Comparison of ENCODE assay signal across 8 cellular contexts in genomic region chr15:59371458-59372351, GRCh38. TPM values are rescaled to one million over a fixed set of nuclear protein-coding genes. Genes with fewer than 3 reads are reported as not detected.
DNase-seq lines count a peak whose midpoint lies in the region; ATAC-seq and TF ChIP-seq lines count a peak whose summit lies in the region.

No MANE protein-coding gene starts in this region.

- H4K20me1 ChIP-seq in H9 (ENCODE audit: control insufficient read depth, insufficient read depth, insufficient read length) (no peaks in the 10 kb centered on the region), OCI-LY3 (ENCODE audit: insufficient read depth, low read length) (peaks cover 19% of the 10 kb centered on the region)

- peak; percentile 8 for TF ChIP-seq POLR2A in GM10847 (IDR thresholded peaks at IDR 0.05; ENCODE audit: extremely low read depth, insufficient read length)

- H2AFZ ChIP-seq in H9 (ENCODE audit: low read length) (no peak overlapping the region), OCI-LY3 (ENCODE audit: low read depth, low read length) (peak overlapping the region; percentile 71)

- peak overlapping the region; percentile 98 for H3K14ac ChIP-seq in H9 (ENCODE audit: insufficient read depth, low read length)

- H3K79me1 ChIP-seq in H9 (ENCODE audit: insufficient read depth, low read depth, low read length, poor library complexity, severe bottlenecking), result peaks cover 6% of the 10 kb centered on the region

- H3K4ac ChIP-seq in H9 (ENCODE audit: low read depth, low read length), result peak overlapping the region; percentile 4; the same call in 1 of the 2 replicates

- TF ChIP-seq CTCF in H9 (conservative IDR thresholded peaks at IDR 0.05), result no peak
- TF ChIP-seq CTCF in OCI-LY3 (IDR thresholded peaks at IDR 0.05; ENCODE audit: low read depth, low read length), result no peak

- peaks cover 2% of the 10 kb centered on the region for H3K27me3 Mint-ChIP-seq in H9 (ENCODE audit: low read depth)
- H3K27me3 Mint-ChIP-seq in stimulated activated naive CD8-positive, alpha-beta T cell treated with anti-CD3 and anti-CD28 coated beads, Interleukin-15, amount 100 ng/mL, for 72 hours, result peaks cover 58% of the 10 kb centered on the region

- H3K9ac ChIP-seq in H9 (ENCODE audit: extremely low read depth, insufficient read length, low read length) (peak overlapping the region; percentile 69), OCI-LY3 (ENCODE audit: low read length) (peak overlapping the region; percentile 62)

- H3K4me1 Mint-ChIP-seq in H9, result peaks cover 24 to 37% of the 10 kb centered on the region in 2 experiments
- peaks cover 44% of the 10 kb centered on the region for H3K4me1 Mint-ChIP-seq in stimulated activated naive CD8-positive, alpha-beta T cell treated with anti-CD3 and anti-CD28 coated beads, Interleukin-15, amount 100 ng/mL, for 72 hours

- H3K4me3 Mint-ChIP-seq in H9, result peak overlapping the region; percentile 88 to 94
- H3K4me3 Mint-ChIP-seq in stimulated activated naive CD8-positive, alpha-beta T cell treated with anti-CD3 and anti-CD28 coated beads, Interleukin-15, amount 100 ng/mL, for 72 hours, result peak overlapping the region; percentile 93 to 98

- peak overlapping the region in 1 of 3 experiments; percentile 71; a peak in 2 of 7 replicates for H3K27ac Mint-ChIP-seq in H9
- peak overlapping the region in 1 of 2 donors; percentile 97 for H3K27ac Mint-ChIP-seq in stimulated activated naive CD8-positive, alpha-beta T cell treated with anti-CD3 and anti-CD28 coated beads, Interleukin-15, amount 100 ng/mL, for 72 hours

- peak overlapping the region; percentile 96 for H3K18ac ChIP-seq in H9 (ENCODE audit: insufficient read length, low read depth, low read length)

- H4K8ac ChIP-seq in H9 (replicated peaks; ENCODE audit: insufficient read length, low read depth, low read length), result no peak overlapping the region

- peak; percentile 74 for ATAC-seq in left lobe of liver
- ATAC-seq in stimulated activated naive CD8-positive, alpha-beta T cell treated with anti-CD3 and anti-CD28 coated beads, Interleukin-15, amount 100 ng/mL, for 72 hours, result peak; percentile 68

- H2AK5ac ChIP-seq in H9 (ENCODE audit: insufficient read length, low read length), result no peak overlapping the region

- in situ Hi-C loops in KBM-7 (cut with MboI; ENCODE audit: low pct_unique_long_range_greater_than_20kb, low sequenced_read_pairs), result no loop called here

- H3K4me3 ChIP-seq in OCI-LY3 (ENCODE audit: low read length), result peak overlapping the region; percentile 75

- H3K4me2 ChIP-seq in H9 (ENCODE audit: insufficient read depth, insufficient read length, low read length) (peak overlapping the region; percentile 82), OCI-LY3 (ENCODE audit: low read length) (peak overlapping the region; percentile 94)

- H3K36me3 Mint-ChIP-seq in H9 (ENCODE audit: insufficient read depth in 1 of 3, low read depth in 3 of 3), result peaks cover 2 to 19% (median 9%) of the 10 kb centered on the region in 3 experiments; a peak in 6 of 7 replicates

- H3K79me2 ChIP-seq in H9 (ENCODE audit: insufficient read depth, low read length) (peaks cover 9% of the 10 kb centered on the region; the same call in 1 of the 2 replicates), OCI-LY3 (ENCODE audit: low read length) (peaks cover 23% of the 10 kb centered on the region)

- H3K27me3 ChIP-seq in H9 (ENCODE audit: insufficient read depth, low read length) (no peaks in the 10 kb centered on the region; the same call in 1 of the 2 replicates), OCI-LY3 (ENCODE audit: low read depth, low read length) (peaks cover 24% of the 10 kb centered on the region)

- peaks cover 15% of the 10 kb centered on the region for H3K23me2 ChIP-seq in H9 (ENCODE audit: insufficient read length, low read depth, low read length, poor library complexity, severe bottlenecking)

- WGBS in H9 (ENCODE audit: extremely low coverage, insufficient read length, low lambda C conversion rate), result no CpG with 5 or more reads among the region's 93 CpGs

- no peak overlapping the region for H4K5ac ChIP-seq in H9 (ENCODE audit: insufficient read length, low read depth, low read length)

- H3K4me1 ChIP-seq in H9 (ENCODE audit: insufficient read depth, low read length) (no peaks in the 10 kb centered on the region), OCI-LY3 (ENCODE audit: low read length) (peaks cover 34% of the 10 kb centered on the region)

- H3K36me3 ChIP-seq in OCI-LY3 (replicated peaks; ENCODE audit: low read depth, low read length), result peaks cover 2% of the 10 kb centered on the region

- H3K9me3 ChIP-seq in H9 (ENCODE audit: control insufficient read depth, low read depth, low read length), result no peaks in the 10 kb centered on the region
- no peaks in the 10 kb centered on the region for H3K9me3 ChIP-seq in OCI-LY3 (ENCODE audit: insufficient read depth, low read length)

- peaks cover 2 to 3% of the 10 kb centered on the region in 2 experiments; a peak in 4 of 5 replicates for H3K9me3 Mint-ChIP-seq in H9
- no peaks in the 10 kb centered on the region for H3K9me3 Mint-ChIP-seq in stimulated activated naive CD8-positive, alpha-beta T cell treated with anti-CD3 and anti-CD28 coated beads, Interleukin-15, amount 100 ng/mL, for 72 hours

- no peak overlapping the region for H2BK12ac ChIP-seq in H9 (ENCODE audit: insufficient read length, low read depth, low read length)

- H3K27ac ChIP-seq in H9 (ENCODE audit: insufficient read length, low read depth, low read length), result no peak overlapping the region
- H3K27ac ChIP-seq in OCI-LY3 (ENCODE audit: low read length), result no peak overlapping the region
- H3K27ac ChIP-seq in caudate nucleus (ENCODE audit: low read depth, low read length), result peak overlapping the region; percentile 71

- H2BK5ac ChIP-seq in H9 (ENCODE audit: insufficient read length, low read length), result no peak overlapping the region

- no peak overlapping the region for H4K91ac ChIP-seq in H9 (ENCODE audit: insufficient read length, low read depth, low read length)

- peak overlapping the region; percentile 40 for H2BK120ac ChIP-seq in H9 (ENCODE audit: low read depth, low read length, poor library complexity, severe bottlenecking)

- DNase-seq in H9 (no peak), caudate nucleus (lab: John Stamatoyannopoulos, UW) (peak in 26 of 61 donors; percentile 10 to 61 (median 32)), left lobe of liver (ENCODE audit: low spot score) (peak; percentile 74), AML-193 (lab: John Stamatoyannopoulos, UW) (no peak), KBM-7 (no peak)
- peak in 1 of 2 donors; percentile 27 for DNase-seq in stimulated activated naive CD8-positive, alpha-beta T cell treated with anti-CD3 and anti-CD28 coated beads, Interleukin-15, amount 100 ng/mL, for 72 hours

- no peak overlapping the region for H2BK20ac ChIP-seq in H9 (ENCODE audit: low read depth, low read length, poor library complexity, severe bottlenecking)

- H3K23ac ChIP-seq in H9 (ENCODE audit: insufficient read length, low read depth, low read length), result no peak overlapping the region

- no peak overlapping the region for H3K56ac ChIP-seq in H9 (ENCODE audit: insufficient read length, low read depth, low read length)

- H3T11ph ChIP-seq in H9 (ENCODE audit: low read length), result no peak overlapping the region

- H2BK15ac ChIP-seq in H9 (ENCODE audit: low read depth, low read length), result no peak overlapping the region

RNA-seq across cellular contexts. Expression of gene MYO1E, which starts 1.0 kb away (rescaled TPM):
- total RNA-seq in H9 (2021) (235 and 249 TPM in 2 replicates), left lobe of liver (81.4 TPM)
